In the genomic region with DNA sequence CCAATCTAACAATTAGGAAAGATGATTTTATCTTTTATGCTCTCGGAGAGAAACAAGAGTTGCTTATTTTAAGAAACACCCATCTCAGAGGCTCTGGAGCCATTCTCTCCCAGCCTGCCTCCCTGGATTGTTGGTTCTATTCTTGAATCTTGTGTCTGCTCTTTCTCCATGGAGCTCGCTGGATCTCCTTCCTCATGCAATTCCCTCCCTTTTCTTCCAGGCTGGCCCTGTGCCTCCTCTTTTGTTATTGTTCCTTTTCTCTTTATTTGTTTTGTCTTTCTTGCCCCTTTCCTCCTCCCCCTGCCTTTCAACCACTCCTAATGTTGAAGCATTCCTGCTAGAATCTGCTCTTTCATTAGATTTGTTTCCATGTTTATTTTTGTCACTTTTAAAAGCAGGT, we compare ENCODE assay signal across 22 cellular contexts.
DNase-seq lines count a peak whose midpoint lies in the region; ATAC-seq and TF ChIP-seq lines count a peak whose summit lies in the region.
"Had no signal": no experiment of that assay in that cellular context is flagged by ENCODE, and none has a peak within 500 bp of the region (broad histone marks: within the 10 kb centered on the region; RNA-seq: fewer than 3 reads in every experiment).

No MANE protein-coding gene starts in this region.

- no peak for TF ChIP-seq POLR2A in thyroid gland (IDR thresholded peaks at IDR 0.05)

- H3K27me3 ChIP-seq in thyroid gland, result no peaks in the 10 kb centered on the region

- DNase-seq in DMS 273 (lab: John Stamatoyannopoulos, UW; ENCODE audit: unreplicated experiment), result peak; percentile 30
- no peak for DNase-seq in DMS 273 treated with DMSO at 0.1 percent for 48 hours (lab: John Stamatoyannopoulos, UW)
- DNase-seq in SK-N-DZ (ENCODE audit: low spot score), result peak; percentile 24
- DNase-seq in nephron progenitor cell, result no peak
- DNase-seq in thyroid gland, result peak; percentile 6 to 9
- DNase-seq in activated CD8-positive, alpha-beta memory T cell treated with anti-CD3 and anti-CD28 coated beads, Interleukin-2, amount 10 ng/mL, durations not matched to agents 7 days and 5 days, result no peak
- DNase-seq in posterior vena cava (ENCODE audit: low spot score), result no peak
- DNase-seq: Caco-2; CD8-positive, alpha-beta T cell; DMS79 treated with DMSO at 0.1 percent for 48 hours; Kasumi-1; NCI-H1436 treated with DMSO at 0.1 percent for 48 hours; NCI-H187 treated with DMSO at 0.1 percent for 48 hours; NCI-H2107; NCI-H510A; SIG-M5 had no signal

- TF ChIP-seq CTCF in nephron progenitor cell (IDR thresholded peaks at IDR 0.05) (no peak), thyroid gland (IDR thresholded peaks at IDR 0.05) (no peak)

- no peak overlapping the region for H3K4me3 ChIP-seq in thyroid gland (replicated peaks in 1 of 3)
- H3K4me3 ChIP-seq: K562 had no signal

- H3K27ac Mint-ChIP-seq in nephron progenitor cell, result peak overlapping the region; percentile 59
- H3K27ac Mint-ChIP-seq in activated CD8-positive, alpha-beta memory T cell treated with anti-CD3 and anti-CD28 coated beads, Interleukin-2, amount 10 ng/mL, durations not matched to agents 7 days and 5 days, result no peak overlapping the region
- H3K27ac Mint-ChIP-seq: B cell; CD8-positive, alpha-beta T cell had no signal

- CTCF ChIA-PET in activated CD8-positive, alpha-beta memory T cell treated with anti-CD3 and anti-CD28 coated beads, Interleukin-2, amount 10 ng/mL, durations not matched to agents 7 days and 5 days (lab: Charles Lee), result no interaction called here

- intact Hi-C loops in thyroid gland (cut with DNase I), result no loop called here
- intact Hi-C loops in posterior vena cava (cut with DNase I), result no loop called here

- H3K9me3 Mint-ChIP-seq in nephron progenitor cell, result peaks cover 16% of the 10 kb centered on the region
- H3K9me3 Mint-ChIP-seq in activated CD8-positive, alpha-beta memory T cell treated with anti-CD3 and anti-CD28 coated beads, Interleukin-2, amount 10 ng/mL, durations not matched to agents 7 days and 5 days (ENCODE audit: low read depth), result no peaks in the 10 kb centered on the region
- H3K9me3 Mint-ChIP-seq: CD8-positive, alpha-beta T cell had no signal

- no peaks in the 10 kb centered on the region for H3K36me3 Mint-ChIP-seq in nephron progenitor cell (ENCODE audit: low read depth)
- H3K36me3 Mint-ChIP-seq in activated CD8-positive, alpha-beta memory T cell treated with anti-CD3 and anti-CD28 coated beads, Interleukin-2, amount 10 ng/mL, durations not matched to agents 7 days and 5 days, result no peaks in the 10 kb centered on the region
- H3K36me3 Mint-ChIP-seq: CD8-positive, alpha-beta T cell had no signal

- peaks cover 5% of the 10 kb centered on the region for H3K27me3 Mint-ChIP-seq in nephron progenitor cell (ENCODE audit: low read depth, poor library complexity)
- H3K27me3 Mint-ChIP-seq in activated CD8-positive, alpha-beta memory T cell treated with anti-CD3 and anti-CD28 coated beads, Interleukin-2, amount 10 ng/mL, durations not matched to agents 7 days and 5 days, result no peaks in the 10 kb centered on the region
- H3K27me3 Mint-ChIP-seq: B cell had no signal

- H3K4me1 ChIP-seq in thyroid gland, result peaks cover 0 to 2% of the 10 kb centered on the region in 2 donors
- H3K4me1 ChIP-seq: Caco-2 had no signal

- WGBS in thyroid gland, 2 donors, result 26 to 30% methylated on average over 2 of the region's 2 CpGs

- H3K27ac ChIP-seq in thyroid gland, result no peak overlapping the region
- H3K27ac ChIP-seq: 22Rv1, C4-2B had no signal

- no peak for ATAC-seq in activated CD8-positive, alpha-beta memory T cell treated with anti-CD3 and anti-CD28 coated beads, Interleukin-2, amount 10 ng/mL, durations not matched to agents 7 days and 5 days
- ATAC-seq in HG02852 (IDR thresholded peaks at IDR 0.05; ENCODE audit: unreplicated experiment), result no peak
- ATAC-seq: CD8-positive, alpha-beta T cell; K562 had no signal

- H3K36me3 ChIP-seq in thyroid gland, result no peaks in the 10 kb centered on the region

- H3K4me3 Mint-ChIP-seq in nephron progenitor cell, result no peak overlapping the region
- H3K4me3 Mint-ChIP-seq in activated CD8-positive, alpha-beta memory T cell treated with anti-CD3 and anti-CD28 coated beads, Interleukin-2, amount 10 ng/mL, durations not matched to agents 7 days and 5 days, result no peak overlapping the region
- H3K4me3 Mint-ChIP-seq: B cell; CD8-positive, alpha-beta T cell had no signal

- no peaks in the 10 kb centered on the region for H3K9me3 ChIP-seq in thyroid gland
- H3K9me3 ChIP-seq: Caco-2, SK-N-SH had no signal

- H3K4me1 Mint-ChIP-seq in nephron progenitor cell, result peaks cover 7% of the 10 kb centered on the region
- H3K4me1 Mint-ChIP-seq in activated CD8-positive, alpha-beta memory T cell treated with anti-CD3 and anti-CD28 coated beads, Interleukin-2, amount 10 ng/mL, durations not matched to agents 7 days and 5 days, result no peaks in the 10 kb centered on the region
- H3K4me1 Mint-ChIP-seq: B cell had no signal

Comparison
In these comparisons a context has a peak if more than half of its experiments do, and no peak if none do; other contexts are left out.
1. DNase-seq: peak in DMS 273 (single experiment), SK-N-DZ (single experiment) and thyroid gland (2 of 2); none in DMS 273 treated with DMSO at 0.1 percent for 48 hours (single experiment), nephron progenitor cell (single experiment), activated CD8-positive, alpha-beta memory T cell treated with anti-CD3 and anti-CD28 coated beads, Interleukin-2, amount 10 ng/mL, durations not matched to agents 7 days and 5 days (single experiment) and posterior vena cava (single experiment).